ENCODE assay signal across 16 cellular contexts in the genomic region with DNA sequence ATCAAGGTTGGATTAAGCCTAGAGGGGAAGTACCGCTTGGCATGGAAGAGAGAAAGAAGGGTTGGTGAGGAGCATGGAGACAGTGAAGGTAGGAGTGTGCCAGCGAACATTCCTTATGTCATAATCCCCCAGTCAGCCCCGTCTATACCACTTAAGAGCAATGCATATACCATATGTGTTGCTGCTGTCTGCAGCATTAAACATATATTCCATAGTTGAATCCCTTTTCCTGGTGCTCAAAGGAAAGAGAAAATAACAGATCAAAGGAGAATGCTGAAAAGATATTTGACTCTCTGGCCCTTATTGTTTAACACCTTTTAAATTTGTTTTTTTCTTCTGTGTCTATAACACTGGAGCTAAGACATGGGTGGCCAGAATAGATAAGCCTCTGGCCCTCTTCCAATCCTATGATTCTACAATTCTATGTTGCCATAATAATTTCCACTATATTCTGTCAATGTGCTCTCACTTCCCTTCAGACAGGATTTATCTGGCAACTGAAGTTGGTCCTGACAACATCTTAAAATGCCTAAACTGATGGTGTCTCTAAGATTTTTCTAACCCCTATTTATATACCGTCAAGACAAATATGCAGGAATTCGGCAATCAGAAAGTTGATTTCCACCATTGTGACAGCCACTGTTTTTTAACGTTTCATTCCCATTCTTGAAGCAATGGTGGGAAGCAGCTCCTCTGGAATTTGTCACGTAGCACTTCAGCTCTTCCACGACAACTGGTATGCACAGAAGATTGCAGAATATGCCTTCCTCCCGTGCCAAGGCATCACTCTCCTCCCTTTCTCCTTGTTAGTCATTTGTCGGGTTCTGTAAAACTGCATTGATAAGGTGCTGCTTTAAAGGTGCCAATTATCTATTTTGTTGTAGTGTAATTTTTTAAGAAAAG.
A peak's percentile ranks its signal among the peaks of the same experiment; 100 is the strongest.
DNase-seq lines count a peak whose midpoint lies in the region; ATAC-seq and TF ChIP-seq lines count a peak whose summit lies in the region.
"Had no signal": no experiment of that assay in that cellular context is flagged by ENCODE, and none has a peak within 500 bp of the region (broad histone marks: within the 10 kb centered on the region; RNA-seq: fewer than 3 reads in every experiment).

No MANE protein-coding gene starts in this region.

- no peak for ATAC-seq in HG03025 (IDR thresholded peaks at IDR 0.05; ENCODE audit: low FRiP score, unreplicated experiment)
- ATAC-seq: CD8-positive, alpha-beta T cell had no signal

- H3K36me3 Mint-ChIP-seq in dendritic cell treated with granulocyte-macrophage colony-stimulating factor and Interleukin-4, amounts not matched to agents 40 ng/mL and 50 ng/mL, for 4 days (ENCODE audit: low read depth) = no peaks in the 10 kb centered on the region
- H3K36me3 Mint-ChIP-seq in mesothelial cell of epicardium = no peaks in the 10 kb centered on the region
- H3K36me3 Mint-ChIP-seq: CD8-positive, alpha-beta T cell had no signal

- peaks cover 28% of the 10 kb centered on the region for H3K4me1 Mint-ChIP-seq in dendritic cell treated with granulocyte-macrophage colony-stimulating factor and Interleukin-4, amounts not matched to agents 40 ng/mL and 50 ng/mL, for 4 days (ENCODE audit: low read depth)
- peaks cover 41% of the 10 kb centered on the region for H3K4me1 Mint-ChIP-seq in mesothelial cell of epicardium

- intact Hi-C loops in dendritic cell treated with granulocyte-macrophage colony-stimulating factor and Interleukin-4, amounts not matched to agents 40 ng/mL and 50 ng/mL, for 4 days (cut with micrococcal nuclease) = loop anchor here (5.0 kb wide), 1 partner anchor 37 kb away; no protein-coding TSS in a partner anchor

- peaks cover 6% of the 10 kb centered on the region for H3K9me3 Mint-ChIP-seq in dendritic cell treated with granulocyte-macrophage colony-stimulating factor and Interleukin-4, amounts not matched to agents 40 ng/mL and 50 ng/mL, for 4 days
- no peaks in the 10 kb centered on the region for H3K9me3 Mint-ChIP-seq in mesothelial cell of epicardium
- H3K9me3 Mint-ChIP-seq: CD8-positive, alpha-beta T cell; HFFc6 had no signal

- peak; percentile 23 for DNase-seq in AG08396 (ENCODE audit: low spot score)
- peak; percentile 90 for DNase-seq in OCI-M1 (lab: John Stamatoyannopoulos, UW)
- no peak for DNase-seq in mesothelial cell of epicardium (ENCODE audit: low spot score in 2 of 2, unreplicated experiment in 2 of 2)
- DNase-seq in iPS-NIHi11 (ENCODE audit: low spot score) = no peak
- no peak for DNase-seq in CD1c-positive myeloid dendritic cell (ENCODE audit: extremely low spot score)
- no peak for DNase-seq in NCI-H128 (lab: John Stamatoyannopoulos, UW; ENCODE audit: unreplicated experiment)
- DNase-seq: CD8-positive, alpha-beta T cell; DMS53; H7; HFFc6; NCI-H1436; NCI-H1930; NCI-H345; NCI-H526 had no signal

- no peak for TF ChIP-seq CTCF in mesothelial cell of epicardium (IDR thresholded peaks at IDR 0.05; ENCODE audit: unreplicated experiment)

- no peak overlapping the region for H3K4me3 Mint-ChIP-seq in dendritic cell treated with granulocyte-macrophage colony-stimulating factor and Interleukin-4, amounts not matched to agents 40 ng/mL and 50 ng/mL, for 4 days
- no peak overlapping the region for H3K4me3 Mint-ChIP-seq in mesothelial cell of epicardium
- H3K4me3 Mint-ChIP-seq: CD8-positive, alpha-beta T cell; HFFc6 had no signal

- H3K27me3 Mint-ChIP-seq in dendritic cell treated with granulocyte-macrophage colony-stimulating factor and Interleukin-4, amounts not matched to agents 40 ng/mL and 50 ng/mL, for 4 days = no peaks in the 10 kb centered on the region
- H3K27me3 Mint-ChIP-seq in mesothelial cell of epicardium (ENCODE audit: low read depth) = no peaks in the 10 kb centered on the region

- H3K27ac Mint-ChIP-seq in dendritic cell treated with granulocyte-macrophage colony-stimulating factor and Interleukin-4, amounts not matched to agents 40 ng/mL and 50 ng/mL, for 4 days = peak overlapping the region; percentile 52
- H3K27ac Mint-ChIP-seq in mesothelial cell of epicardium = peak overlapping the region; percentile 19
- H3K27ac Mint-ChIP-seq: CD8-positive, alpha-beta T cell; HFFc6 had no signal

Comparison
In these comparisons a context has a peak if more than half of its experiments do, and no peak if none do; other contexts are left out.
1. DNase-seq: peak in AG08396 (single experiment) and OCI-M1 (single experiment); none in mesothelial cell of epicardium (0 of 2), iPS-NIHi11 (single experiment), CD1c-positive myeloid dendritic cell (single experiment) and NCI-H128 (single experiment).